Comparison of ENCODE assay signal across 8 cellular contexts in the genomic region with DNA sequence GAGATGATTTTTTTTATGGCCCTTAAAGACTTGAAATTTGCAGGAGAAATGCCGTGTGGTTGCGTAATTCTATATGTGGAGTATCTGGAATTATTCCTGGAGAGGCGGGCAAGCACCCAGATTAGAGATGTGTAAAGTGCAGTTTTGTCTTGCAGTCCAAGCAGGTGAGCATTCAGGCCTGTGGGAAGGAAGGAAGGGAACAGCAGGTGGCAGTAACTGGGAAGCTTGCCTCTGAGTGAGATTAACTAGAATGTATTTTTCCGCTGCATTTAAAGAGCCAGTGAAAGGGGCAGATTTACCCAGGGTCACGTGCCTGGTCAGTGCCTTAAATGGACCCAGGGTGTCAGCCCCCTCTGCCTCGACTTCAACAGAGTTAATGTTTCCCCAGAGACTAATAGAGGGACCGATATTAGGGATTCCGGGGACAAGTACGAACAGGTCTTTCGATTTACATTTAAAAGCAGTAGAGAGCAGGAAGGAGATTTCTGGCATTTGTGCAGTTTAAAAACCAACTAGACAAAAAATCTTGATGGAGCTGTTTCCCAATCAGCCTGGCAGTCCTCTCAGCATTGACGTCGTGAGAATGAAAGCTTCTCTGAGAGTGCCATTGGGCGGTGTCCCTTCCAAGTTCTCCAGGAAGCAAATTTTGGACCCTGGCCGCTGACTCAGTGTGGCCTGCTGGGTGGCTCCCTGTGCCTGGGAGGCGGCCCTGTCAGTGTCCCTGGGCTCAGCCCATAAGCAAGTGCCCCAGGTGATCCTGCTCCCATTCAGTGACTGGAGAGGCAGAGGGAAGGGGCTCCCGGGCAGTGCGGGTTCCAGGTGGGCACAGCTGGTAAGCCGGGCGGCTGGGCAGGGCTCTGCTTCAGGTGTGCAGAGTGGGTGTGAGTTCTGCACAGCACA. TPM values are rescaled to one million over a fixed set of nuclear protein-coding genes. Genes with fewer than 3 reads are reported as not detected.
A peak's percentile ranks its signal among the peaks of the same experiment; 100 is the strongest.
DNase-seq lines count a peak whose midpoint lies in the region; ATAC-seq and TF ChIP-seq lines count a peak whose summit lies in the region.

No MANE protein-coding gene starts in this region.

- no peaks in the 10 kb centered on the region for H3K27me3 Mint-ChIP-seq in endodermal cell (ENCODE audit: insufficient read depth)

- WGBS in endodermal cell (ENCODE audit: insufficient coverage in 1 of 2, insufficient read length in 1 of 2), 2 experiments: 74 to 77% methylated on average over 18 to 19 of the region's 19 CpGs
- WGBS in aorta, 2 donors: 35 to 36% methylated on average over 19 of the region's 19 CpGs

- H3K4me3 Mint-ChIP-seq in endodermal cell: no peak overlapping the region

- peaks cover 10% of the 10 kb centered on the region for H3K36me3 Mint-ChIP-seq in endodermal cell (ENCODE audit: low read depth)

- no peaks in the 10 kb centered on the region for H3K36me3 ChIP-seq in endodermal cell (ENCODE audit: control insufficient read depth, insufficient read depth, low read length)
- no peaks in the 10 kb centered on the region for H3K36me3 ChIP-seq in aorta (ENCODE audit: control insufficient read depth in 1 of 2, insufficient read depth in 2 of 2, low read length in 1 of 2)

- no peak overlapping the region for H3K9ac ChIP-seq in endodermal cell (ENCODE audit: extremely low read depth, low read length, poor library complexity, severe bottlenecking)

- DNase-seq in D341Med (ENCODE audit: low spot score) (peak; percentile 69), NCI-H226 (peak; percentile 39), endodermal cell (peak; percentile 84), midbrain (lab: John Stamatoyannopoulos, UW) (peak; percentile 60), aorta (peak; percentile 89 to 92)

- peak; percentile 65 for TF ChIP-seq CTCF in endodermal cell (conservative IDR thresholded peaks at IDR 0.05)

- H3K27ac ChIP-seq in endodermal cell (ENCODE audit: low read depth, low read length) (no peak overlapping the region), aorta (ENCODE audit: low read depth in 1 of 2, low read length in 2 of 2) (peak overlapping the region in 1 of 2 donors; percentile 75)

- ATAC-seq in aorta (ENCODE audit: low FRiP score) (peak; percentile 86), HG02642 (IDR thresholded peaks at IDR 0.05; ENCODE audit: poor library complexity, unreplicated experiment) (no peak), GM21576 (IDR thresholded peaks at IDR 0.05; ENCODE audit: unreplicated experiment) (no peak), GM21619 (IDR thresholded peaks at IDR 0.05; ENCODE audit: unreplicated experiment) (no peak)

- H3K27ac Mint-ChIP-seq in endodermal cell: peak overlapping the region; percentile 88

- intact Hi-C loops in aorta (cut with DNase I): loop anchor here in 1 of 2 donors (10.0 kb wide), 1 partner anchor 60 kb away; no protein-coding TSS in a partner anchor

- peaks cover under 1% of the 10 kb centered on the region for H3K9me3 Mint-ChIP-seq in endodermal cell

- peaks cover 59% of the 10 kb centered on the region for H3K4me1 Mint-ChIP-seq in endodermal cell

- H3K27me3 ChIP-seq in endodermal cell (ENCODE audit: control insufficient read depth, insufficient read depth, low read length, poor library complexity, severe bottlenecking) (no peaks in the 10 kb centered on the region), aorta (ENCODE audit: control insufficient read depth in 1 of 2, insufficient read depth in 2 of 2, low read length in 1 of 2) (no peaks in the 10 kb centered on the region)

- no peaks in the 10 kb centered on the region for H3K9me3 ChIP-seq in endodermal cell (ENCODE audit: control insufficient read depth, low read length)
- no peaks in the 10 kb centered on the region for H3K9me3 ChIP-seq in aorta (ENCODE audit: control insufficient read depth, low read length)

- H3K4me1 ChIP-seq in endodermal cell (ENCODE audit: control insufficient read depth, insufficient read depth, low read length) (peaks cover 18% of the 10 kb centered on the region), aorta (ENCODE audit: control insufficient read depth in 1 of 2, insufficient read depth in 2 of 2, low read length in 2 of 2) (no peaks in the 10 kb centered on the region)

- no peak overlapping the region for H3K4me3 ChIP-seq in endodermal cell (ENCODE audit: low read length)
- H3K4me3 ChIP-seq in aorta (ENCODE audit: low read length in 2 of 2): no peak overlapping the region

RNA-seq across cellular contexts. Expression of a gene that starts 38.2 kb away (rescaled TPM):
- total RNA-seq in endodermal cell: 10 to 100 TPM; 33.7 to 46.3 TPM
- 18.3 TPM for polyA plus RNA-seq in endodermal cell (2013, experiment 1 of 2)
- 18.3 TPM for polyA plus RNA-seq in endodermal cell (2013, experiment 2 of 2)
- total RNA-seq in aorta: 10 to 100 TPM; 38.4 to 75.7 TPM
- polyA plus RNA-seq in aorta: 10 to 100 TPM; 19.0 to 46.8 TPM

Comparison
In these comparisons a context has a peak if more than half of its experiments do, and no peak if none do; other contexts are left out.
1. DNase-seq: peak in every context shown above with its lines; median percentile 90 in aorta; 84 in endodermal cell; 69 in D341Med; 60 in midbrain; 39 in NCI-H226.